ENCODE assay signal across 12 cellular contexts in genomic region chr11:2931416-2931746, GRCh38. TPM values are rescaled to one million over a fixed set of nuclear protein-coding genes. Genes with fewer than 3 reads are reported as not detected.
"Had no signal": no experiment of that assay in that cellular context is flagged by ENCODE, and none has a peak within 500 bp of the region (broad histone marks: within the 10 kb centered on the region; RNA-seq: fewer than 3 reads in every experiment).

No MANE protein-coding gene starts in this region.

- H3K9me3 ChIP-seq: breast epithelium, gastroesophageal sphincter, lower lobe of right lung, ovary, spleen had no signal

- H3K27ac ChIP-seq: ovary had no signal

- H3K4me3 ChIP-seq: ovary had no signal

- H3K4me3 Mint-ChIP-seq: neural crest cell had no signal

- H3K27me3 ChIP-seq: breast epithelium, ovary had no signal

- H3K9me3 Mint-ChIP-seq: activated naive CD8-positive, alpha-beta T cell treated with anti-CD3 and anti-CD28 coated beads, Interleukin-2, amount 50 U/mL, for 24 hours; endodermal cell; neural crest cell; stimulated activated naive CD8-positive, alpha-beta T cell treated with anti-CD3 and anti-CD28 coated beads, Interleukin-15, amount 100 ng/mL, for 72 hours had no signal

- DNase-seq: activated naive CD4-positive, alpha-beta T cell had no signal

- H3K27ac Mint-ChIP-seq: activated naive CD8-positive, alpha-beta T cell treated with anti-CD3 and anti-CD28 coated beads, Interleukin-2, amount 50 U/mL, for 24 hours had no signal

- H3K36me3 ChIP-seq: breast epithelium, gastroesophageal sphincter, lower lobe of right lung, ovary, spleen had no signal

RNA-seq across cellular contexts. Expression of gene PHLDA2, which starts 2.2 kb away (rescaled TPM):
- total RNA-seq: cerebellum, temporal lobe had no signal
